8 cellular contexts compared by ENCODE assay signal in genomic region chr2:113297596-113297995, GRCh38. TPM values are rescaled to one million over a fixed set of nuclear protein-coding genes. Genes with fewer than 3 reads are reported as not detected.
DNase-seq lines count a peak whose midpoint lies in the region; ATAC-seq and TF ChIP-seq lines count a peak whose summit lies in the region.
"Not testable (repeated sequence)": the region's sequence is repeated elsewhere in the genome, so short reads cannot be mapped to it uniquely, and the experiment has no call there.

No MANE protein-coding gene starts in this region.

- BruUV-seq in Panc1 (replicated peaks; lab: Mats Ljungman, UMichigan) = not testable (repeated sequence)

- H3K79me2 ChIP-seq in fibroblast of lung (ENCODE audit: control insufficient read depth, insufficient read depth, low read length) = not testable (repeated sequence)

- H3K27me3 ChIP-seq in Panc1 (ENCODE audit: control insufficient read depth, insufficient read depth, low read length); naive thymus-derived CD4-positive, alpha-beta T cell (ENCODE audit: control insufficient read depth in 2 of 2, insufficient read depth in 2 of 2, low read length in 2 of 2): not testable (repeated sequence)
- H3K27me3 ChIP-seq in fibroblast of lung (ENCODE audit: control insufficient read depth, insufficient read depth, low read length) = peaks cover 16% of the 10 kb centered on the region

- POLR2A ChIA-PET in Panc1 (lab: Charles Lee); activated CD4-positive, alpha-beta memory T cell treated with anti-CD3 and anti-CD28 coated beads, Interleukin-2, amount 10 ng/mL, durations not matched to agents 7 days and 5 days (lab: Charles Lee); naive thymus-derived CD4-positive, alpha-beta T cell (lab: Charles Lee): not testable (repeated sequence)

- H3K27ac Mint-ChIP-seq in activated CD4-positive, alpha-beta memory T cell treated with anti-CD3 and anti-CD28 coated beads, Interleukin-2, amount 10 ng/mL, durations not matched to agents 7 days and 5 days; activated naive CD8-positive, alpha-beta T cell treated with anti-CD3 and anti-CD28 coated beads, Interleukin-2, amount 50 U/mL, for 24 hours; stimulated activated naive B cell treated with anti-CD40 and anti-IgM and Interleukin-4, amounts not matched to agents 10 μg/mL and 1 μg/mL and 100 μg/mL, for 72 hours: not testable (repeated sequence)
- H3K27ac Mint-ChIP-seq in naive thymus-derived CD4-positive, alpha-beta T cell = peak overlapping the region in 3 of 9 donors; percentile 3 to 74 (median 29)

- CTCF ChIA-PET in Panc1 (lab: Charles Lee) = interaction anchor here (0.6 kb wide), 1 partner anchor 93 kb away, joined by 5 read pairs; no protein-coding TSS in a partner anchor
- CTCF ChIA-PET in activated CD4-positive, alpha-beta memory T cell treated with anti-CD3 and anti-CD28 coated beads, Interleukin-2, amount 10 ng/mL, durations not matched to agents 7 days and 5 days (lab: Charles Lee) = interaction anchor here (1.4 kb wide), 1 partner anchor 45 kb away, joined by 4 read pairs; no protein-coding TSS in a partner anchor
- CTCF ChIA-PET in naive thymus-derived CD4-positive, alpha-beta T cell (lab: Charles Lee) = interaction anchor here (0.7 to 1.5 kb wide), 2 partner anchors 49 to 464 kb away, joined by 3 to 5 read pairs; no protein-coding TSS in a partner anchor

- H3K4me2 ChIP-seq in fibroblast of lung (ENCODE audit: extremely low read depth, insufficient read depth, low read length) = not testable (repeated sequence)

- H3K4me1 Mint-ChIP-seq in activated CD4-positive, alpha-beta memory T cell treated with anti-CD3 and anti-CD28 coated beads, Interleukin-2, amount 10 ng/mL, durations not matched to agents 7 days and 5 days; activated naive CD8-positive, alpha-beta T cell treated with anti-CD3 and anti-CD28 coated beads, Interleukin-2, amount 50 U/mL, for 24 hours; naive thymus-derived CD4-positive, alpha-beta T cell; stimulated activated naive B cell treated with anti-CD40 and anti-IgM and Interleukin-4, amounts not matched to agents 10 μg/mL and 1 μg/mL and 100 μg/mL, for 72 hours: not testable (repeated sequence)

- H3K9me3 ChIP-seq in Panc1 (ENCODE audit: control insufficient read depth, insufficient read depth, low read depth, low read length); fibroblast of lung (ENCODE audit: control insufficient read depth, insufficient read depth, low read depth, low read length); naive thymus-derived CD4-positive, alpha-beta T cell (ENCODE audit: control insufficient read depth in 2 of 3, low read length in 3 of 3): not testable (repeated sequence)

- H3K36me3 ChIP-seq in Panc1 (ENCODE audit: control insufficient read depth, insufficient read depth, low read length); fibroblast of lung (ENCODE audit: control insufficient read depth, insufficient read depth, low read length); naive thymus-derived CD4-positive, alpha-beta T cell (ENCODE audit: control insufficient read depth in 2 of 3, insufficient read depth in 3 of 3, low read length in 3 of 3): not testable (repeated sequence)

- not testable (repeated sequence) for H3K4me1 ChIP-seq in Panc1 (ENCODE audit: control insufficient read depth, insufficient read depth, low read length); fibroblast of lung (ENCODE audit: control insufficient read depth, extremely low read depth, insufficient read depth, low read length); naive thymus-derived CD4-positive, alpha-beta T cell (ENCODE audit: control insufficient read depth in 2 of 2, insufficient read depth in 2 of 2, low read length in 2 of 2)

- not testable (repeated sequence) for H3K36me3 Mint-ChIP-seq in activated CD4-positive, alpha-beta memory T cell treated with anti-CD3 and anti-CD28 coated beads, Interleukin-2, amount 10 ng/mL, durations not matched to agents 7 days and 5 days (ENCODE audit: low read depth); activated naive CD8-positive, alpha-beta T cell treated with anti-CD3 and anti-CD28 coated beads, Interleukin-2, amount 50 U/mL, for 24 hours (ENCODE audit: low read depth); naive thymus-derived CD4-positive, alpha-beta T cell; stimulated activated naive B cell treated with anti-CD40 and anti-IgM and Interleukin-4, amounts not matched to agents 10 μg/mL and 1 μg/mL and 100 μg/mL, for 72 hours

- not testable (repeated sequence) for H3K9me3 Mint-ChIP-seq in activated CD4-positive, alpha-beta memory T cell treated with anti-CD3 and anti-CD28 coated beads, Interleukin-2, amount 10 ng/mL, durations not matched to agents 7 days and 5 days; activated naive CD8-positive, alpha-beta T cell treated with anti-CD3 and anti-CD28 coated beads, Interleukin-2, amount 50 U/mL, for 24 hours; naive thymus-derived CD4-positive, alpha-beta T cell; stimulated activated naive B cell treated with anti-CD40 and anti-IgM and Interleukin-4, amounts not matched to agents 10 μg/mL and 1 μg/mL and 100 μg/mL, for 72 hours

- TF ChIP-seq CTCF in Panc1 (IDR thresholded peaks at IDR 0.05) (peak; percentile 61), fibroblast of lung (conservative IDR thresholded peaks at IDR 0.05 in 1 of 2, IDR thresholded peaks at IDR 0.05 in 1 of 2; ENCODE audit: low read depth in 1 of 2, low read length in 2 of 2) (peak; percentile 7 to 22)

- DNase-seq in COLO668 (lab: John Stamatoyannopoulos, UW; ENCODE audit: unreplicated experiment) (peak; percentile 8), HT-29 (ENCODE audit: low spot score) (peak; percentile 62), fibroblast of lung (ENCODE audit: low read depth in 2 of 2) (peak in 1 of 2 donors; percentile 3)
- DNase-seq in Panc1 (ENCODE audit: low read depth, low spot score) = not testable (repeated sequence)
- peak; percentile 51 for DNase-seq in activated CD4-positive, alpha-beta memory T cell treated with anti-CD3 and anti-CD28 coated beads, Interleukin-2, amount 10 ng/mL, durations not matched to agents 7 days and 5 days
- DNase-seq in activated naive CD8-positive, alpha-beta T cell treated with anti-CD3 and anti-CD28 coated beads, Interleukin-2, amount 50 U/mL, for 24 hours = peak; percentile 56
- DNase-seq in naive thymus-derived CD4-positive, alpha-beta T cell = peak in 3 of 9 donors; percentile 19 to 37 (median 28)
- DNase-seq in stimulated activated naive B cell treated with anti-CD40 and anti-IgM and Interleukin-4, amounts not matched to agents 10 μg/mL and 1 μg/mL and 100 μg/mL, for 72 hours = peak; percentile 9

- not testable (repeated sequence) for H3K4me3 ChIP-seq in Panc1 (ENCODE audit: low read depth in 2 of 2, low read length in 2 of 2); fibroblast of lung (replicated peaks in 1 of 4; ENCODE audit: control extremely low read depth in 1 of 4, insufficient read depth in 1 of 4, low read depth in 3 of 4, low read length in 4 of 4); naive thymus-derived CD4-positive, alpha-beta T cell (ENCODE audit: low read length)

- in situ Hi-C loops in Panc1 (cut with HindIII; ENCODE audit: low pct_unique_long_range_greater_than_20kb, low sequenced_read_pairs) = not testable (repeated sequence)

- intact Hi-C loops in Panc1 (cut with micrococcal nuclease; ENCODE audit: unreplicated experiment); naive thymus-derived CD4-positive, alpha-beta T cell (cut with micrococcal nuclease): not testable (repeated sequence)

- H3K27me3 Mint-ChIP-seq in activated CD4-positive, alpha-beta memory T cell treated with anti-CD3 and anti-CD28 coated beads, Interleukin-2, amount 10 ng/mL, durations not matched to agents 7 days and 5 days = peaks cover 37% of the 10 kb centered on the region
- H3K27me3 Mint-ChIP-seq in activated naive CD8-positive, alpha-beta T cell treated with anti-CD3 and anti-CD28 coated beads, Interleukin-2, amount 50 U/mL, for 24 hours = not testable (repeated sequence)
- peaks cover 0 to 41% (median 0%) of the 10 kb centered on the region in 5 donors for H3K27me3 Mint-ChIP-seq in naive thymus-derived CD4-positive, alpha-beta T cell
- H3K27me3 Mint-ChIP-seq in stimulated activated naive B cell treated with anti-CD40 and anti-IgM and Interleukin-4, amounts not matched to agents 10 μg/mL and 1 μg/mL and 100 μg/mL, for 72 hours = peaks cover 12 to 13% of the 10 kb centered on the region in 2 donors

- not testable (repeated sequence) for ATAC-seq in Panc1; activated naive CD8-positive, alpha-beta T cell treated with anti-CD3 and anti-CD28 coated beads, Interleukin-2, amount 50 U/mL, for 24 hours
- ATAC-seq in naive thymus-derived CD4-positive, alpha-beta T cell = peak; percentile 73
- ATAC-seq in stimulated activated naive B cell treated with anti-CD40 and anti-IgM and Interleukin-4, amounts not matched to agents 10 μg/mL and 1 μg/mL and 100 μg/mL, for 72 hours (replicated peaks) = peak; percentile 27 to 42

- not testable (repeated sequence) for H3K4me3 Mint-ChIP-seq in activated CD4-positive, alpha-beta memory T cell treated with anti-CD3 and anti-CD28 coated beads, Interleukin-2, amount 10 ng/mL, durations not matched to agents 7 days and 5 days; activated naive CD8-positive, alpha-beta T cell treated with anti-CD3 and anti-CD28 coated beads, Interleukin-2, amount 50 U/mL, for 24 hours; stimulated activated naive B cell treated with anti-CD40 and anti-IgM and Interleukin-4, amounts not matched to agents 10 μg/mL and 1 μg/mL and 100 μg/mL, for 72 hours
- peak overlapping the region in 1 of 10 donors; percentile 18 for H3K4me3 Mint-ChIP-seq in naive thymus-derived CD4-positive, alpha-beta T cell

- H2AFZ ChIP-seq in fibroblast of lung (ENCODE audit: low read length) = not testable (repeated sequence)

- not testable (repeated sequence) for H3K9ac ChIP-seq in fibroblast of lung (ENCODE audit: insufficient read depth, low read length)

- not testable (repeated sequence) for H4K20me1 ChIP-seq in fibroblast of lung (ENCODE audit: control insufficient read depth, extremely low read depth, insufficient read depth, low read length)

- H3K27ac ChIP-seq in Panc1 (ENCODE audit: low read length); fibroblast of lung (ENCODE audit: insufficient read depth, low read length); naive thymus-derived CD4-positive, alpha-beta T cell (ENCODE audit: low read depth, low read length): not testable (repeated sequence)

RNA-seq across cellular contexts. Expression of gene PAX8, which starts 18.9 kb away (rescaled TPM):
- 1.5 and 3.4 TPM in 2 replicates for total RNA-seq in HT-29 (2014; rRNA removed; shearing (Covaris generic))
- total RNA-seq in Panc1 (2021; ENCODE audit: unreplicated experiment) (0.15 TPM), fibroblast of lung (0.50 and 0.51 TPM in 2 replicates)
- polyA plus RNA-seq in Panc1 (2012; ENCODE audit: insufficient read length) = not detected
- 1 to 10 TPM; 1.7 TPM for total RNA-seq in activated CD4-positive, alpha-beta memory T cell treated with anti-CD3 and anti-CD28 coated beads, Interleukin-2, amount 10 ng/mL, durations not matched to agents 7 days and 5 days
- 0.26 and 0.28 TPM in 2 replicates for polyA plus RNA-seq in fibroblast of lung
- 0.63 and 1.9 TPM in 2 replicates for polyA plus RNA-seq in fibroblast of lung (2012)
- 0.52 and 2.3 TPM in 2 replicates for polyA minus RNA-seq in fibroblast of lung (ENCODE audit: low replicate concordance)
- 1 to 10 TPM in 3 of 5 experiments, under 1 TPM in 2; 0.37 to 1.5 (median 1.2) TPM for total RNA-seq in naive thymus-derived CD4-positive, alpha-beta T cell
- polyA plus RNA-seq in naive thymus-derived CD4-positive, alpha-beta T cell = 1 to 10 TPM in 1 of 2 donors, under 1 TPM in 1; 0.09 to 1.4 TPM
